Comparison of ENCODE assay signal across 1 cellular context in genomic region chr15:71743861-71744382, GRCh38.
TF ChIP-seq lines count a peak whose summit lies in the region.

No MANE protein-coding gene starts in this region.

TF ChIP-seq in HepG2, 621 proteins besides CTCF, POLR2A, EP300 and RAD21 (continued from another document):
- TF ChIP-seq ZBTB40 (IDR thresholded peaks at IDR 0.05) (peak; percentile 40; the same call in 1 of the 2 replicates), ZBTB40 (CRISPR knock-in tag; IDR thresholded peaks at IDR 0.05) (no peak), MAX (IDR thresholded peaks at IDR 0.05) (no peak)
TF ChIP-seq in HepG2: peak in this region for 5.
